In the genomic region with DNA sequence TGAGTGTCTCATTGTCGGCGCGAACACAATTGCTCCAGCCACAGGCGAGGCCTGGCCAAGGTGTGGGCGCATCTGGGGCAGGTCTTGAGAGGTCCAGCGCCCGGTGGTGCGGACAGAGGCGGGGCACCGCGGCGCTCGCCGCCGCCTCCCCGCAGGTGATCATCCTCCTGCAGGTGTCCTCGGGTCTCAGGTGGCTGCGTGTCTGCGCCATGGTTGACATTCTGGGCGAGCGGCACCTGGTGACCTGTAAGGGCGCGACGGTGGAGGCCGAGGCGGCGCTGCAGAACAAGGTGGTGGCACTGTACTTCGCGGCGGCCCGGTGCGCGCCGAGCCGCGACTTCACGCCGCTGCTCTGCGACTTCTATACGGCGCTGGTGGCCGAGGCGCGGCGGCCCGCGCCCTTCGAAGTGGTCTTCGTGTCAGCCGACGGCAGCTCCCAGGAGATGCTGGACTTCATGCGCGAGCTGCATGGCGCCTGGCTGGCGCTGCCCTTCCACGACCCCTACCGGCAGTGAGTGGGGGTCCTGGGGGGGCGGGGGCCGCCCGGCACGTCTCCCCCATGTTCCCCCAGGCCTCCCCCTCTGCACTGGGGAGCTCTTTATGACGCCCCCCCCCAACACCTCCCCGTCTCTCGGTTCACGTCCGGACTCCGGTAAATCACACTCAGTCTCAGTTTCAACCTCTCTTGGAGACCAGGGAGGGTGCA, we compare ENCODE assay signal across 8 cellular contexts. TPM values are rescaled to one million over a fixed set of nuclear protein-coding genes. Genes with fewer than 3 reads are reported as not detected.
DNase-seq lines count a peak whose midpoint lies in the region; ATAC-seq lines count a peak whose summit lies in the region.

No MANE protein-coding gene starts in this region.

- intact Hi-C loops in activated CD4-positive, alpha-beta T cell treated with anti-CD3 and anti-CD28 coated beads for 36 hours (cut with DNase I, micrococcal nuclease), result loop anchor here in 1 of 2 experiments (1.0 to 2.0 kb wide), 2 partner anchors 75 to 147 kb away; a partner anchor contains a TSS

- peak overlapping the region; percentile 21 for H3K4me3 Mint-ChIP-seq in activated CD4-positive, alpha-beta T cell treated with anti-CD3 and anti-CD28 coated beads for 36 hours
- peak overlapping the region; percentile 22 for H3K4me3 Mint-ChIP-seq in activated naive CD8-positive, alpha-beta T cell treated with anti-CD3 and anti-CD28 coated beads for 36 hours
- H3K4me3 Mint-ChIP-seq in stimulated activated naive CD8-positive, alpha-beta T cell treated with anti-CD3 and anti-CD28 coated beads, Interleukin-15, amount 100 ng/mL, for 72 hours, result peak overlapping the region; percentile 53 to 70

- peaks cover 28% of the 10 kb centered on the region for H3K27me3 Mint-ChIP-seq in activated CD4-positive, alpha-beta T cell treated with anti-CD3 and anti-CD28 coated beads for 36 hours
- peaks cover 87% of the 10 kb centered on the region for H3K27me3 Mint-ChIP-seq in activated naive CD8-positive, alpha-beta T cell treated with anti-CD3 and anti-CD28 coated beads for 36 hours
- H3K27me3 Mint-ChIP-seq in stimulated activated naive CD8-positive, alpha-beta T cell treated with anti-CD3 and anti-CD28 coated beads, Interleukin-15, amount 100 ng/mL, for 72 hours, result peaks cover 88% of the 10 kb centered on the region

- CTCF ChIA-PET in activated CD4-positive, alpha-beta T cell treated with anti-CD3 and anti-CD28 coated beads for 36 hours (lab: Charles Lee), result interaction anchor here (0.6 to 0.7 kb wide), 2 partner anchors 204 to 618 kb away, joined by 3 read pairs; no protein-coding TSS in a partner anchor

- ATAC-seq in activated CD4-positive, alpha-beta T cell treated with anti-CD3 and anti-CD28 coated beads for 36 hours, result peak; percentile 42
- peak; percentile 33 for ATAC-seq in stimulated activated naive CD8-positive, alpha-beta T cell treated with anti-CD3 and anti-CD28 coated beads, Interleukin-15, amount 100 ng/mL, for 72 hours
- no peak for ATAC-seq in HG03045 (IDR thresholded peaks at IDR 0.05; ENCODE audit: unreplicated experiment)

- H3K9me3 Mint-ChIP-seq in activated CD4-positive, alpha-beta T cell treated with anti-CD3 and anti-CD28 coated beads for 36 hours (ENCODE audit: low read depth), result no peaks in the 10 kb centered on the region
- H3K9me3 Mint-ChIP-seq in activated naive CD8-positive, alpha-beta T cell treated with anti-CD3 and anti-CD28 coated beads for 36 hours, result peaks cover 1% of the 10 kb centered on the region
- no peaks in the 10 kb centered on the region for H3K9me3 Mint-ChIP-seq in stimulated activated naive CD8-positive, alpha-beta T cell treated with anti-CD3 and anti-CD28 coated beads, Interleukin-15, amount 100 ng/mL, for 72 hours

- POLR2A ChIA-PET in activated CD4-positive, alpha-beta T cell treated with anti-CD3 and anti-CD28 coated beads for 36 hours (lab: Charles Lee), result no interaction called here

- peaks cover 12% of the 10 kb centered on the region for H3K4me1 Mint-ChIP-seq in activated CD4-positive, alpha-beta T cell treated with anti-CD3 and anti-CD28 coated beads for 36 hours
- peaks cover 8% of the 10 kb centered on the region for H3K4me1 Mint-ChIP-seq in activated naive CD8-positive, alpha-beta T cell treated with anti-CD3 and anti-CD28 coated beads for 36 hours
- H3K4me1 Mint-ChIP-seq in stimulated activated naive CD8-positive, alpha-beta T cell treated with anti-CD3 and anti-CD28 coated beads, Interleukin-15, amount 100 ng/mL, for 72 hours, result peaks cover 40% of the 10 kb centered on the region

- peak; percentile 38 for DNase-seq in activated CD4-positive, alpha-beta T cell treated with anti-CD3 and anti-CD28 coated beads for 36 hours
- no peak for DNase-seq in activated CD4-positive, alpha-beta T cell treated with anti-CD3 and anti-CD28 coated beads for 4 hours
- DNase-seq in activated naive CD8-positive, alpha-beta T cell treated with anti-CD3 and anti-CD28 coated beads for 36 hours, result no peak
- DNase-seq in iPS-NIHi11 (ENCODE audit: low spot score) (peak; percentile 49), CD1c-positive myeloid dendritic cell (ENCODE audit: extremely low spot score) (no peak), GM19240 (ENCODE audit: insufficient read length, low spot score) (no peak)
- DNase-seq in stimulated activated naive CD8-positive, alpha-beta T cell treated with anti-CD3 and anti-CD28 coated beads, Interleukin-15, amount 100 ng/mL, for 72 hours, result peak in 1 of 2 donors; percentile 9

- no peak overlapping the region for H3K27ac Mint-ChIP-seq in activated CD4-positive, alpha-beta T cell treated with anti-CD3 and anti-CD28 coated beads for 36 hours
- H3K27ac Mint-ChIP-seq in activated naive CD8-positive, alpha-beta T cell treated with anti-CD3 and anti-CD28 coated beads for 36 hours, result no peak overlapping the region
- H3K27ac Mint-ChIP-seq in stimulated activated naive CD8-positive, alpha-beta T cell treated with anti-CD3 and anti-CD28 coated beads, Interleukin-15, amount 100 ng/mL, for 72 hours, result no peak overlapping the region

- no peaks in the 10 kb centered on the region for H3K36me3 Mint-ChIP-seq in activated CD4-positive, alpha-beta T cell treated with anti-CD3 and anti-CD28 coated beads for 36 hours (ENCODE audit: low read depth)
- H3K36me3 Mint-ChIP-seq in activated naive CD8-positive, alpha-beta T cell treated with anti-CD3 and anti-CD28 coated beads for 36 hours, result no peaks in the 10 kb centered on the region

RNA-seq across cellular contexts. Expression of a gene that starts 0.4 kb away (rescaled TPM):
- total RNA-seq in activated CD4-positive, alpha-beta T cell treated with anti-CD3 and anti-CD28 coated beads for 36 hours, result not detected
- total RNA-seq in activated naive CD8-positive, alpha-beta T cell treated with anti-CD3 and anti-CD28 coated beads for 36 hours, result not detected

Comparison
In these comparisons a context has a peak if more than half of its experiments do, and no peak if none do; other contexts are left out.
1. DNase-seq: peak in activated CD4-positive, alpha-beta T cell treated with anti-CD3 and anti-CD28 coated beads for 36 hours (single experiment) and iPS-NIHi11 (single experiment); none in activated CD4-positive, alpha-beta T cell treated with anti-CD3 and anti-CD28 coated beads for 4 hours (0 of 2), activated naive CD8-positive, alpha-beta T cell treated with anti-CD3 and anti-CD28 coated beads for 36 hours (single experiment), CD1c-positive myeloid dendritic cell (single experiment) and GM19240 (single experiment).
2. Peak in every context shown above with its lines, with median percentiles within 50 percentile points of each other: H3K4me3 Mint-ChIP-seq.